ENCODE assay signal across 9 cellular contexts in the genomic region with DNA sequence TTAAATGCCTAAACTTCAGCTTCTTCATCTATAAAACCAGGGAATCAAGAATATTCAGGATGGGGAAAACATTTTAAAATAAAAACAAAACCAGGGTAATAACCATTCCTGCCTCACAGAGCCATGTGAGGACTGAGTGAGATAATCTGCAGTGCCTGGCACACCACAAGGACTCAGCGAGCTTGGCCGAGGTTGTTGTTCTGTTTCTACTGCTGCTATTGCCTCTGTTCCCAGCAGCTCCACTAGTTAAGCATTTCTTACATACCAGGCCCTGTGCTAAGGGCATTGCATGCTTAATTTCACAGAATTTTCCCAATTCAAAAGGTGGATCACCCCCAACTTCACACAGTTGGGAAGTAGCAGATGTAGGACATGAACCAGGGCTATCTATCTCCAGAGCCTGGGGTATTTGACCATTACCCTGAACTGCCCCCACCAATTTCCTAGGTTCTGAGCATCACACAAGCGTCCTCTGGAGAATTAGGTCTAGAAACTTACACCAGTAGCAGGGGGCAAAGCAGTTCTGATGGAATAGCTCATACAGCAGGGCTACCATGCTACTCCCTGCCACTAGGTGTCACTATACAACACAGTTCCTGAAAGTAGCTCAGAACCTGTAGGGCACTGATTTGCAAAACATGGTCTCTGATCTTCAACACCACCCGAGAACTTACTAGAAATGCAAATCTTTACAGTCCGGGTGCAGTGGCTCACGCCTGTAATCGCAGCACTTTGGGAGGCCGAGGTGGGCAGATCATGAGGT.
A peak's percentile ranks its signal among the peaks of the same experiment; 100 is the strongest.
DNase-seq lines count a peak whose midpoint lies in the region; ATAC-seq and TF ChIP-seq lines count a peak whose summit lies in the region.
"Had no signal": no experiment of that assay in that cellular context is flagged by ENCODE, and none has a peak within 500 bp of the region (broad histone marks: within the 10 kb centered on the region; RNA-seq: fewer than 3 reads in every experiment).

No MANE protein-coding gene starts in this region.

- H3K9me3 ChIP-seq in Peyer's patch, result peaks cover 0 to 15% (median 0%) of the 10 kb centered on the region in 4 donors
- H3K9me3 ChIP-seq in esophagus squamous epithelium, result peaks cover 0 to 20% (median 10%) of the 10 kb centered on the region in 3 donors
- H3K9me3 ChIP-seq in sigmoid colon, result peaks cover 0 to 6% (median 4%) of the 10 kb centered on the region in 4 donors

- TF ChIP-seq POLR2A in Peyer's patch (IDR thresholded peaks at IDR 0.05) (no peak), esophagus squamous epithelium (IDR thresholded peaks at IDR 0.05) (no peak), sigmoid colon (IDR thresholded peaks at IDR 0.05) (no peak)

- peak in 4 of 6 experiments; percentile 40 to 71 (median 66) for TF ChIP-seq CTCF in Peyer's patch (IDR thresholded peaks at IDR 0.05)
- TF ChIP-seq CTCF in esophagus squamous epithelium (IDR thresholded peaks at IDR 0.05), result peak in 5 of 6 experiments; percentile 49 to 78 (median 58)
- peak in 3 of 4 experiments; percentile 47 to 51 (median 48) for TF ChIP-seq CTCF in sigmoid colon (IDR thresholded peaks at IDR 0.05)

- H3K4me1 ChIP-seq in Peyer's patch, result peaks cover 0 to 20% (median 5%) of the 10 kb centered on the region in 4 donors
- peaks cover 19 to 91% (median 35%) of the 10 kb centered on the region in 3 donors for H3K4me1 ChIP-seq in esophagus squamous epithelium
- H3K4me1 ChIP-seq in sigmoid colon, result peaks cover 0 to 86% (median 67%) of the 10 kb centered on the region in 4 donors

- no peaks in the 10 kb centered on the region for H3K27me3 ChIP-seq in Peyer's patch
- no peaks in the 10 kb centered on the region for H3K27me3 ChIP-seq in esophagus squamous epithelium
- no peaks in the 10 kb centered on the region for H3K27me3 ChIP-seq in sigmoid colon

- H3K36me3 ChIP-seq in Peyer's patch (peaks cover 0 to 90% (median 0%) of the 10 kb centered on the region in 3 donors), esophagus squamous epithelium (peaks cover 53 to 100% (median 58%) of the 10 kb centered on the region in 3 donors), sigmoid colon (peaks cover 9 to 48% (median 24%) of the 10 kb centered on the region in 4 donors)

- ATAC-seq in HG03442 (IDR thresholded peaks at IDR 0.05; ENCODE audit: unreplicated experiment), result no peak
- ATAC-seq in GM21526 (IDR thresholded peaks at IDR 0.05; ENCODE audit: low FRiP score, unreplicated experiment), result no peak
- ATAC-seq in GM19463 (IDR thresholded peaks at IDR 0.05; ENCODE audit: unreplicated experiment), result no peak

- H3K4me3 ChIP-seq in Peyer's patch (no peak overlapping the region), esophagus squamous epithelium (peak overlapping the region in 1 of 4 donors; percentile 4), sigmoid colon (no peak overlapping the region)

- TF ChIP-seq EP300 in sigmoid colon (IDR thresholded peaks at IDR 0.05), result no peak

- H3K27ac ChIP-seq in Peyer's patch (no peak overlapping the region), esophagus squamous epithelium (peak overlapping the region in 2 of 4 donors; percentile 53 to 86), sigmoid colon (peak overlapping the region in 3 of 4 donors; percentile 37 to 80 (median 73))

- WGBS in esophagus squamous epithelium, 2 donors, result 95 to 96% methylated on average over 6 to 8 of the region's 8 CpGs
- 95 to 97% methylated on average over 8 of the region's 8 CpGs for WGBS in sigmoid colon, 2 donors

- intact Hi-C loops in esophagus squamous epithelium (cut with DNase I) (no loop called here), sigmoid colon (cut with DNase I) (no loop called here)

- DNase-seq in SHP77 treated with DMSO at 0.1 percent for 48 hours (lab: John Stamatoyannopoulos, UW) (peak; percentile 8), SHP77 (lab: John Stamatoyannopoulos, UW) (no peak), Peyer's patch (peak in 1 of 3 donors; percentile 62), esophagus squamous epithelium (lab: John Stamatoyannopoulos, UW) (no peak), sigmoid colon (no peak)
- DNase-seq: activated B cell treated with CpG ODN at 0.5 μM for 24 hours had no signal

Comparison
In these comparisons a context has a peak if more than half of its experiments do, and no peak if none do; other contexts are left out.
1. H3K27ac ChIP-seq: peak in sigmoid colon (3 of 4); none in Peyer's patch (0 of 4).
2. Peak in every context shown above with its lines, with median percentiles within 50 percentile points of each other: CTCF ChIP-seq.